In the genomic region with DNA sequence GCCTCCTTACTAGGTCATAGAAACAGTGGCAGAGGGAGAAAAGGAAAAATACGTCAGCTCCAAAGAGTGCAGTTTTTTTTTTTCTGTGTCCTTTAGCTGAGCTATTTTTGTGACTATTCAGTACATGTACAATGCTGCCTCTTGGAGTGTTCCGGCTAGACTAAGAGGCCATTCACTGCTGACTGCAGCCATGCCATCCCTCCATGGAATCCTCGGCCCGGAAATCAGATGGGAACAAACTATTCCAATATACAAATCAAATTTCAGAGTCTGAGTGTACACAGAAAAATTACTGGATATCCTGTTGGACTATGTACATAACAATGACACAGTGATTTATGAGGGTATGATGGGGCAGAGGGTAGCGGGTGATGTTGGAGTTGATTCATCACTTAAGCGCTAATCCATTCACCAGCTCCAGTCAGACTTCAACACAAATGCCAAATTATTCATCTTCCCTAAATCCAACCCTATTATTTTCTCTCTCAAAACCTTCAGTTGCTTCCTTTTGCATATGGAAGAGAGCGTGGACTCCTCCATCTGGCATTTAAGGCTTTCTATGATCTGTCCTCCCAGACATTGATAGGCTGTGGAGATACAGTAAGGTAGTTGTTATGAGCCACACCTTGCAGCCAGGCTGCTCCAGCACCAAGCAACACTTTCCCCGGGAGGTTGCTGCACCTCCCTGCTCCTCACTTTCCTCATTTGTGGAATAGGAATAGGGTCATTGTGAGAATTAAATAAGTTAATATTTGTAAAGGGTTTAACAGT, we compare ENCODE assay signal across 10 cellular contexts.
DNase-seq lines count a peak whose midpoint lies in the region; ATAC-seq, FAIRE-seq and TF ChIP-seq lines count a peak whose summit lies in the region.
"Had no signal": no experiment of that assay in that cellular context is flagged by ENCODE, and none has a peak within 500 bp of the region (broad histone marks: within the 10 kb centered on the region; RNA-seq: fewer than 3 reads in every experiment).

No MANE protein-coding gene starts in this region.

- H3K27me3 ChIP-seq in AG04450 (ENCODE audit: control insufficient read depth, insufficient read depth, low read length), result no peaks in the 10 kb centered on the region
- H3K27me3 ChIP-seq in esophagus muscularis mucosa, result no peaks in the 10 kb centered on the region
- H3K27me3 ChIP-seq in neuronal stem cell (ENCODE audit: control insufficient read depth in 3 of 3, insufficient read depth in 3 of 3, low read depth in 1 of 3, low read length in 3 of 3), result no peaks in the 10 kb centered on the region

- H4K91ac ChIP-seq in neuronal stem cell (ENCODE audit: low read depth, low read length, poor library complexity), result no peak overlapping the region

- no peak overlapping the region for H4K8ac ChIP-seq in neuronal stem cell (ENCODE audit: low read depth, low read length)

- ATAC-seq in GM21360 (IDR thresholded peaks at IDR 0.05; ENCODE audit: unreplicated experiment) (no peak), GM18498 (IDR thresholded peaks at IDR 0.05; ENCODE audit: unreplicated experiment) (no peak)

- no peak overlapping the region for H2BK120ac ChIP-seq in neuronal stem cell (ENCODE audit: low read depth, low read length)

- no peak for DNase-seq in AG04450 (ENCODE audit: low read depth, low spot score)
- peak; percentile 62 for DNase-seq in NCI-H69 (lab: John Stamatoyannopoulos, UW)
- no peak for DNase-seq in esophagus muscularis mucosa (ENCODE audit: extremely low spot score)
- DNase-seq in myocyte (ENCODE audit: low read depth), result peak; percentile 71
- no peak for DNase-seq in neuronal stem cell (ENCODE audit: low spot score)
- DNase-seq in GM12892 (ENCODE audit: insufficient read length), result no peak
- DNase-seq: COR-L47, NCI-H187 treated with DMSO at 0.1 percent for 48 hours had no signal

- CTCF ChIA-PET in AG04450 (lab: Charles Lee), result interaction anchor here (1.1 to 5.2 kb wide), 5 partner anchors 15 to 523 kb away, joined by 3 to 51 read pairs (median 3); no protein-coding TSS in a partner anchor

- no peak overlapping the region for H2BK5ac ChIP-seq in neuronal stem cell (ENCODE audit: low read length)

- POLR2A ChIA-PET in AG04450 (lab: Yijun Ruan, JAX), result interaction anchor here (0.5 to 1.8 kb wide), 5 partner anchors 9 to 517 kb away, joined by 3 to 10 read pairs (median 5); a partner anchor contains a TSS

- no peak overlapping the region for H2AK5ac ChIP-seq in neuronal stem cell (ENCODE audit: low read depth, low read length)

- H3K4me1 ChIP-seq in esophagus muscularis mucosa (peaks cover 74 to 98% (median 96%) of the 10 kb centered on the region in 4 donors), neuronal stem cell (ENCODE audit: control insufficient read depth in 2 of 2, insufficient read depth in 1 of 2, low read depth in 1 of 2, low read length in 2 of 2) (peaks cover 15 to 22% of the 10 kb centered on the region in 2 donors)

- H3K18ac ChIP-seq in neuronal stem cell (ENCODE audit: low read length), result no peak overlapping the region

- no peak overlapping the region for H3K23ac ChIP-seq in neuronal stem cell (ENCODE audit: low read depth, low read length, poor library complexity)

- H3K4ac ChIP-seq in neuronal stem cell (ENCODE audit: low read length), result no peak overlapping the region

- no peak for TF ChIP-seq CTCF in AG04450 (IDR thresholded peaks at IDR 0.05; ENCODE audit: low read depth, low read length)
- peak in 1 of 3 experiments; percentile 17 for TF ChIP-seq CTCF in esophagus muscularis mucosa (IDR thresholded peaks at IDR 0.05)

- 52% methylated on average over 8 of the region's 8 CpGs for WGBS in esophagus muscularis mucosa
- no CpG with 5 or more reads among the region's 8 CpGs for WGBS in neuronal stem cell (ENCODE audit: extremely low coverage in 2 of 2, insufficient read length in 2 of 2, insufficient replicate concordance in 1 of 2), 2 donors

- H3K36me3 ChIP-seq in esophagus muscularis mucosa (peaks cover 0 to 7% (median 0%) of the 10 kb centered on the region in 4 donors), neuronal stem cell (replicated peaks in 1 of 2; ENCODE audit: control insufficient read depth in 2 of 2, insufficient read depth in 2 of 2, low read length in 2 of 2) (no peaks in the 10 kb centered on the region)

- H3K4me3 ChIP-seq in AG04450 (ENCODE audit: low read depth, low read length), result no peak overlapping the region
- peak overlapping the region in 2 of 4 donors; percentile 1 to 15 for H3K4me3 ChIP-seq in esophagus muscularis mucosa
- H3K4me3 ChIP-seq in neuronal stem cell (ENCODE audit: low read length in 2 of 2), result no peak overlapping the region

- no peak overlapping the region for H2BK15ac ChIP-seq in neuronal stem cell (ENCODE audit: low read length)

- peak; percentile 90 for TF ChIP-seq EP300 in esophagus muscularis mucosa (IDR thresholded peaks at IDR 0.05)

- intact Hi-C loops in esophagus muscularis mucosa (cut with DNase I), result no loop called here

- no peak overlapping the region for H3K14ac ChIP-seq in neuronal stem cell (ENCODE audit: low read length)

- no peak overlapping the region for H2BK12ac ChIP-seq in neuronal stem cell (ENCODE audit: low read length)

- H2AFZ ChIP-seq in neuronal stem cell (ENCODE audit: low read length), result no peak overlapping the region

- no peaks in the 10 kb centered on the region for H3K79me1 ChIP-seq in neuronal stem cell (ENCODE audit: low read depth, low read length)

- TF ChIP-seq POLR2A in esophagus muscularis mucosa (IDR thresholded peaks at IDR 0.05; ENCODE audit: low read depth), result no peak
- TF ChIP-seq POLR2A in GM12892 (IDR thresholded peaks at IDR 0.05; ENCODE audit: low read depth, low read length), result no peak

- no peak overlapping the region for H3K9ac ChIP-seq in neuronal stem cell (ENCODE audit: low read depth, low read length, poor library complexity)

- H3K27ac ChIP-seq in AG04450 (ENCODE audit: low read depth, low read length), result peak overlapping the region; percentile 39
- peak overlapping the region; percentile 90 to 98 (median 93) for H3K27ac ChIP-seq in esophagus muscularis mucosa (replicated peaks in 1 of 4)
- no peak overlapping the region for H3K27ac ChIP-seq in neuronal stem cell (replicated peaks; ENCODE audit: low read length)

- no peak overlapping the region for H3K4me2 ChIP-seq in neuronal stem cell (ENCODE audit: insufficient read depth, low read length, poor library complexity, severe bottlenecking)

- H3K9me3 ChIP-seq in AG04450 (ENCODE audit: control insufficient read depth, insufficient read depth, low read length), result no peaks in the 10 kb centered on the region
- no peaks in the 10 kb centered on the region for H3K9me3 ChIP-seq in esophagus muscularis mucosa
- H3K9me3 ChIP-seq in neuronal stem cell (replicated peaks in 1 of 2; ENCODE audit: control insufficient read depth in 2 of 2, insufficient read depth in 1 of 2, low read depth in 1 of 2, low read length in 2 of 2), result no peaks in the 10 kb centered on the region

- no peak for FAIRE-seq in GM12892 (lab: Jason Lieb, UNC)

Comparison
In these comparisons a context has a peak if more than half of its experiments do, and no peak if none do; other contexts are left out.
1. DNase-seq: peak in NCI-H69 (single experiment) and myocyte (single experiment); none in AG04450 (single experiment), esophagus muscularis mucosa (single experiment), neuronal stem cell (single experiment) and GM12892 (single experiment).